ENCODE assay signal across 16 cellular contexts in the genomic region with DNA sequence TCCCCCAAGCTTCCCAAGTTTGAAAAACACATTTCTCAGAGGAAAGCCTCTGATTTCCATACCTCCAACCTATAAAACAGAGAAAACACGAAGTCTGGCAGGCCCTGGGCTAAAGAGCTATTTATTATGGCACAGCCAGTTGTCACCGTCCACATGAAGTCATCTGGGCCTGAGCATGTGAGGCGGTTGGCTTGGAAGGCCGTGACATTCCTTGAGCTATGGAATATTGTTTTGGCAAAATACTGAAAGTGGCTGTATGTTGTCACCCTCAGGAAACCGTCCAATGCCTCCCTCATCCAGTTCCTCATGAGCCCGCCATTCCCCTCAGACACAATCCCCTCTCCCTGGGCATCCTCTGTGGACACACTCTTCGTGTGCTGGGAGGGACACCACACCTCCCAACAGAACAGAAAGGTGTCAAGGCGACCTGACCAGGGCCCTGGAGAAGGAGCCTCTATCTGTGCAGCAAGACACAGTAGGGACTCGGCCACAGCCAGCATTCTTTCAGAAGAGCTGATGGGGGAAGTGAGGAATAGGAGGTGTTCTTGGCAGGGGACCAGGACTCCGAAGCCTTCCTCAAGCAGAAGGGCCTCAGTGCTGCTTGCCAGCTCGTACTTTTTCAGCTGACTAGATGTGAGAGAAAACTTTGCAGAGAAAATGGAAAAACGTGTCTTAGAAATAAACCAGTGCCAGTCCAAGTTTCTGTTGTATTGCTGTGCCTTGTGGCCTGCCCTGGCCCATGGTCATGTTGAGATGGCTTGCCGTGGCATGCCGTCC.
"Had no signal": no experiment of that assay in that cellular context is flagged by ENCODE, and none has a peak within 500 bp of the region (broad histone marks: within the 10 kb centered on the region; RNA-seq: fewer than 3 reads in every experiment).

No MANE protein-coding gene starts in this region.

- H3K4me1 ChIP-seq: colonic mucosa, sigmoid colon, thyroid gland, uterus had no signal

- H3K9me3 ChIP-seq: colonic mucosa, neutrophil, thyroid gland, uterus had no signal

- DNase-seq: cerebellar nuclear complex; colonic mucosa; dermis blood vessel endothelial cell; glutamatergic neuron; immature natural killer cell; mammary epithelial cell; naive thymus-derived CD4-positive, alpha-beta T cell; sigmoid colon; small intestine; stimulated activated CD4-positive, alpha-beta T cell treated with anti-CD3 and anti-CD28 coated beads, Interleukin-12 subunit alpha, Interleukin-12 subunit beta, amount 100 ng/mL, for 4 hours; stimulated activated naive CD4-positive, alpha-beta T cell treated with Interleukin-2 at 50 U/mL for 16 hours; thyroid gland; uterus had no signal

- H3K27ac ChIP-seq: colonic mucosa, neutrophil, sigmoid colon, thyroid gland, uterus had no signal

- H3K4me3 ChIP-seq: colonic mucosa, sigmoid colon, thyroid gland, uterus had no signal

- FAIRE-seq: frontal cortex, keratinocyte, small intestine had no signal

- H3K36me3 ChIP-seq: colonic mucosa, neutrophil, sigmoid colon, thyroid gland, uterus had no signal

- H3K27me3 ChIP-seq: colonic mucosa, neutrophil, sigmoid colon, thyroid gland, uterus had no signal

- ATAC-seq: naive thymus-derived CD4-positive, alpha-beta T cell had no signal
